In the genomic region with DNA sequence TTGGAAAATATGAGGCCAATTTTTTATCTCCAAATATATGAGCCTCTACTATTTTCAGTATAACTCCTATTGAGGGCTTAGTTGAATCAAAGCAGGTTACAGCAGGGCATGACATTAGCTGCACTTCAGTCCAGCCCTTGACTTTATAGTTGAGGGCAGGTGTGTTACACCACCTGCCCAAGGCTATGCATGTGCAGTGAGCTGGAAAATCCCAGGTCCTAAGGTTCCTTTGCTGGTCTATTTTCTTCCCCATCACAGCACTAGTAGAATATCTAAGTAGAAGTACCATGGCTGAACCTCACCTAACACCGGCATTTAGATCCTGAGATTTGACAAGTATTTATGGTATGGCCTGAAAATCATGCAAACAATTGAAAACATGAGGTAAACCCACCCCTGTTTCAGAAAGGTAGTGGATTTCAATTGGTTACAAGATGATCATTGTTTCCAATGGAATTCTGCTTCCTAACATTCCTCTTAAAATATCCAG, we compare ENCODE assay signal across 17 cellular contexts.
"Had no signal": no experiment of that assay in that cellular context is flagged by ENCODE, and none has a peak within 500 bp of the region (broad histone marks: within the 10 kb centered on the region; RNA-seq: fewer than 3 reads in every experiment).

No MANE protein-coding gene starts in this region.

- H3K9me3 Mint-ChIP-seq: activated CD4-positive, alpha-beta T cell treated with anti-CD3 and anti-CD28 coated beads, Interleukin-2, amount 10 ng/mL, durations not matched to agents 7 days and 5 days; nephron had no signal

- H3K4me3 ChIP-seq: adrenal gland, left lung had no signal

- DNase-seq: activated CD4-positive, alpha-beta T cell treated with anti-CD3 and anti-CD28 coated beads, Interleukin-2, amount 10 ng/mL, durations not matched to agents 7 days and 5 days; activated CD8-positive, alpha-beta memory T cell treated with anti-CD3 and anti-CD28 coated beads, Interleukin-2, amount 50 U/mL, for 48 hours; activated gamma-delta T cell; activated T-cell treated with anti-CD3 and anti-CD28 coated beads, Interleukin-2, amount 50 U/mL, for 48 hours; adrenal gland; cerebellar nuclear complex; cortex of kidney; effector CD4-positive, alpha-beta T cell; hypothalamus; islet precursor cell; midbrain; retina; stimulated activated naive B cell treated with anti-CD40 and anti-IgM and Interleukin-4, amounts not matched to agents 10 μg/mL and 1 μg/mL and 100 μg/mL, for 72 hours; T1000 had no signal

- H3K4me3 Mint-ChIP-seq: activated CD4-positive, alpha-beta T cell treated with anti-CD3 and anti-CD28 coated beads, Interleukin-2, amount 10 ng/mL, durations not matched to agents 7 days and 5 days; nephron; stimulated activated naive B cell treated with anti-CD40 and anti-IgM and Interleukin-4, amounts not matched to agents 10 μg/mL and 1 μg/mL and 100 μg/mL, for 72 hours had no signal

- H3K27me3 Mint-ChIP-seq: activated CD4-positive, alpha-beta T cell treated with anti-CD3 and anti-CD28 coated beads, Interleukin-2, amount 10 ng/mL, durations not matched to agents 7 days and 5 days; stimulated activated naive B cell treated with anti-CD40 and anti-IgM and Interleukin-4, amounts not matched to agents 10 μg/mL and 1 μg/mL and 100 μg/mL, for 72 hours had no signal

- H3K36me3 Mint-ChIP-seq: activated naive CD4-positive, alpha-beta T cell treated with anti-CD3 and anti-CD28 coated beads, Interleukin-2, amount 50 U/mL, for 72 hours; stimulated activated naive B cell treated with anti-CD40 and anti-IgM and Interleukin-4, amounts not matched to agents 10 μg/mL and 1 μg/mL and 100 μg/mL, for 72 hours had no signal

- H3K4me1 Mint-ChIP-seq: activated CD4-positive, alpha-beta T cell treated with anti-CD3 and anti-CD28 coated beads, Interleukin-2, amount 10 ng/mL, durations not matched to agents 7 days and 5 days; stimulated activated naive B cell treated with anti-CD40 and anti-IgM and Interleukin-4, amounts not matched to agents 10 μg/mL and 1 μg/mL and 100 μg/mL, for 72 hours had no signal

- H3K27ac Mint-ChIP-seq: activated CD4-positive, alpha-beta T cell treated with anti-CD3 and anti-CD28 coated beads, Interleukin-2, amount 10 ng/mL, durations not matched to agents 7 days and 5 days; activated naive CD4-positive, alpha-beta T cell treated with anti-CD3 and anti-CD28 coated beads, Interleukin-2, amount 50 U/mL, for 72 hours; stimulated activated naive B cell treated with anti-CD40 and anti-IgM and Interleukin-4, amounts not matched to agents 10 μg/mL and 1 μg/mL and 100 μg/mL, for 72 hours had no signal

- H3K9me3 ChIP-seq: adrenal gland, left lung had no signal

- H3K36me3 ChIP-seq: adrenal gland, left lung had no signal

- H3K27ac ChIP-seq: adrenal gland, left lung had no signal

- H3K27me3 ChIP-seq: adrenal gland, left lung had no signal
